In genomic region chr7:70693300-70693689, GRCh38 we compare ENCODE assay signal across 8 cellular contexts.
A peak's percentile ranks its signal among the peaks of the same experiment; 100 is the strongest.
DNase-seq lines count a peak whose midpoint lies in the region; ATAC-seq, FAIRE-seq and TF ChIP-seq lines count a peak whose summit lies in the region.

No MANE protein-coding gene starts in this region.

- peak; percentile 12 for DNase-seq in G401 (ENCODE audit: low spot score)
- DNase-seq in T-helper 17 cell, result no peak
- no peak for DNase-seq in left ventricle myocardium inferior
- DNase-seq in gastrocnemius medialis, result no peak
- DNase-seq in GM12891 (ENCODE audit: insufficient read length, low spot score), result no peak
- no peak for DNase-seq in PC-3
- no peak for DNase-seq in stimulated activated CD4-positive, alpha-beta T cell treated with anti-CD3 and anti-CD28 coated beads, Interleukin-2, amount 100 ng/mL, for 24 hours

- H3F3A ChIP-seq in PC-3 (ENCODE audit: low read length, unreplicated experiment), result no peaks in the 10 kb centered on the region

- H3K36me3 Mint-ChIP-seq in T-helper 17 cell (ENCODE audit: low read depth), result peaks cover 2% of the 10 kb centered on the region

- H3K4me1 Mint-ChIP-seq in T-helper 17 cell, result peaks cover 6% of the 10 kb centered on the region

- H3K9me3 ChIP-seq in T-helper 17 cell (ENCODE audit: control insufficient read depth, low read length, poor library complexity, severe bottlenecking), result no peaks in the 10 kb centered on the region
- H3K9me3 ChIP-seq in left ventricle myocardium inferior (replicated peaks), result no peaks in the 10 kb centered on the region
- H3K9me3 ChIP-seq in gastrocnemius medialis, result no peaks in the 10 kb centered on the region
- H3K9me3 ChIP-seq in PC-3 (ENCODE audit: low read length), result no peaks in the 10 kb centered on the region

- peak overlapping the region; percentile 85 for H3K4me3 ChIP-seq in left ventricle myocardium inferior
- H3K4me3 ChIP-seq in gastrocnemius medialis, result peak overlapping the region; percentile 59 to 95 (median 72)
- H3K4me3 ChIP-seq in PC-3 (ENCODE audit: low read length), result no peak overlapping the region

- H3K79me2 ChIP-seq in PC-3 (ENCODE audit: low read length), result no peaks in the 10 kb centered on the region

- TF ChIP-seq CTCF in left ventricle myocardium inferior (IDR thresholded peaks at IDR 0.05; ENCODE audit: borderline replicate concordance) (no peak), gastrocnemius medialis (IDR thresholded peaks at IDR 0.05 in 4 of 5, conservative IDR thresholded peaks at IDR 0.05 in 1 of 5) (no peak), PC-3 (conservative IDR thresholded peaks at IDR 0.05; ENCODE audit: low read depth, low read length) (no peak)

- H3K27ac ChIP-seq in left ventricle myocardium inferior (replicated peaks) (peak overlapping the region; percentile 77), gastrocnemius medialis (peak overlapping the region; percentile 80 to 93 (median 86)), PC-3 (ENCODE audit: low read length) (no peak overlapping the region)

- POLR2A ChIA-PET in PC-3 (lab: Charles Lee; ENCODE audit: unreplicated experiment), result no interaction called here

- H3K27me3 Mint-ChIP-seq in T-helper 17 cell, result peaks cover 9% of the 10 kb centered on the region

- H4K20me1 ChIP-seq in PC-3 (ENCODE audit: low read length), result no peaks in the 10 kb centered on the region

- no TSS peak for BruUV-seq in PC-3 (replicated peaks; lab: Mats Ljungman, UMichigan)

- H3K4me3 Mint-ChIP-seq in T-helper 17 cell, result peak overlapping the region; percentile 77

- no peak overlapping the region for H3K9ac ChIP-seq in PC-3 (ENCODE audit: low read length)

- CTCF ChIA-PET in PC-3 (lab: Charles Lee), result no interaction called here

- peaks cover 31% of the 10 kb centered on the region for H3K4me1 ChIP-seq in left ventricle myocardium inferior
- H3K4me1 ChIP-seq in gastrocnemius medialis, result peaks cover 0 to 31% of the 10 kb centered on the region in 2 donors
- H3K4me1 ChIP-seq in PC-3 (ENCODE audit: insufficient read depth, low read length), result no peaks in the 10 kb centered on the region

- intact Hi-C loops in left ventricle myocardium inferior (cut with micrococcal nuclease), result no loop called here
- intact Hi-C loops in gastrocnemius medialis (cut with DNase I; ENCODE audit: low total_unique reads), result loop anchor here (1.0 to 10.0 kb wide), 3 partner anchors 36 to 538 kb away; no protein-coding TSS in a partner anchor
- intact Hi-C loops in PC-3 (cut with micrococcal nuclease), result no loop called here

- H3K27me3 ChIP-seq in left ventricle myocardium inferior (ENCODE audit: low read depth) (no peaks in the 10 kb centered on the region), gastrocnemius medialis (no peaks in the 10 kb centered on the region), PC-3 (ENCODE audit: low read length) (peaks cover 44% of the 10 kb centered on the region)

- no peak overlapping the region for H2AFZ ChIP-seq in PC-3 (ENCODE audit: low read length)

- peak overlapping the region; percentile 45 for H3K27ac Mint-ChIP-seq in T-helper 17 cell

- H3K36me3 ChIP-seq in left ventricle myocardium inferior (no peaks in the 10 kb centered on the region), gastrocnemius medialis (no peaks in the 10 kb centered on the region), PC-3 (ENCODE audit: low read depth, low read length) (no peaks in the 10 kb centered on the region)

- H3K4me2 ChIP-seq in PC-3 (ENCODE audit: low read length), result no peak overlapping the region

- no peak for FAIRE-seq in GM12891 (lab: Jason Lieb, UNC)

- no peak for TF ChIP-seq POLR2A in gastrocnemius medialis (IDR thresholded peaks at IDR 0.05)
- no peak for TF ChIP-seq POLR2A in GM12891 (IDR thresholded peaks at IDR 0.05; ENCODE audit: low read depth, low read length)

- ATAC-seq in T-helper 17 cell, result no peak
- peak in 1 of 2 donors; percentile 8 for ATAC-seq in gastrocnemius medialis
- ATAC-seq in HG03135 (IDR thresholded peaks at IDR 0.05; ENCODE audit: unreplicated experiment), result no peak
- ATAC-seq in PC-3, result no peak

- no peaks in the 10 kb centered on the region for H3K9me2 ChIP-seq in PC-3 (replicated peaks; ENCODE audit: low read length)

- in situ Hi-C loops in G401 (cut with HindIII; ENCODE audit: low sequenced_read_pairs) (no loop called here), gastrocnemius medialis (cut with MboI; ENCODE audit: low sequenced_read_pairs in 4 of 4) (loop anchor here in 1 of 4 donors (25.0 kb wide), 1 partner anchor 631 kb away; no protein-coding TSS in a partner anchor)

TF ChIP-seq in GM12891, 5 proteins besides CTCF, POLR2A, EP300 and RAD21:
- TF ChIP-seq TAF1 (IDR thresholded peaks at IDR 0.05; ENCODE audit: low read depth, low read length) (no peak), SPI1 (IDR thresholded peaks at IDR 0.05; ENCODE audit: low read depth, low read length) (no peak), POU2F2 (IDR thresholded peaks at IDR 0.05; ENCODE audit: low read depth, low read length) (no peak), PAX5 (IDR thresholded peaks at IDR 0.05; ENCODE audit: insufficient read depth, low read length, severe bottlenecking) (no peak), POLR2AphosphoS5 (IDR thresholded peaks at IDR 0.05; ENCODE audit: low read depth, low read length) (no peak)
